In the genomic region with DNA sequence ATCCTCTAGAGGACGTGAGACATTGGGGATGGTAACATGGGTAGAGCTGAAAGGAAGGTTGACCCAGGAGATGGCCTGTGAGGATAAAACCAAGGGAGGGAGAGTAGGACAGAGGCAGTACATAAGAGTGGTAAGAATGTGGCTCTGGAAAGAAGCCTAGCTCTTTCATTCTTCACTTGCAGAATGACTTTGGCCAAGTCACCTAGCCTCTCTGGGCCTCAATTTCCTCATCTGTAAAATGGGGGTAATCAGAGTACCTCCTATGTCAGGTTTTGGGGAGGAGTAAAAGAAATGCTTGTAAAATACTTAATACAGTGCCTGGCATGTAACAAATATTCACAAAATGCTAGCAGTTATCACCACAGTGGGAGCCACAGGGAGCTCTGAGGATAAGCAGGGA, we compare ENCODE assay signal across 2 cellular contexts.
TF ChIP-seq lines count a peak whose summit lies in the region.

No MANE protein-coding gene starts in this region.

TF ChIP-seq in SK-N-SH, 30 proteins besides CTCF, POLR2A, EP300 and RAD21:
- no peak for TF ChIP-seq TAF1 (IDR thresholded peaks at IDR 0.05; ENCODE audit: borderline replicate concordance, low read depth, low read length)
- no peak for TF ChIP-seq CHD2 (IDR thresholded peaks at IDR 0.05; ENCODE audit: low read length, partially characterized antibody)
- no peak for TF ChIP-seq NFIC (IDR thresholded peaks at IDR 0.05; ENCODE audit: borderline replicate concordance)
- TF ChIP-seq GABPA (IDR thresholded peaks at IDR 0.05; ENCODE audit: low read depth), result no peak
- TF ChIP-seq, protein P1, sequence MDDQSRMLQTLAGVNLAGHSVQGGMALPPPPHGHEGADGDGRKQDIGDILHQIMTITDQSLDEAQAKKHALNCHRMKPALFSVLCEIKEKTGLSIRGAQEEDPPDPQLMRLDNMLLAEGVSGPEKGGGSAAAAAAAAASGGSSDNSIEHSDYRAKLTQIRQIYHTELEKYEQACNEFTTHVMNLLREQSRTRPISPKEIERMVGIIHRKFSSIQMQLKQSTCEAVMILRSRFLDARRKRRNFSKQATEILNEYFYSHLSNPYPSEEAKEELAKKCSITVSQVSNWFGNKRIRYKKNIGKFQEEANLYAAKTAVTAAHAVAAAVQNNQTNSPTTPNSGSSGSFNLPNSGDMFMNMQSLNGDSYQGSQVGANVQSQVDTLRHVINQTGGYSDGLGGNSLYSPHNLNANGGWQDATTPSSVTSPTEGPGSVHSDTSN (IDR thresholded peaks at IDR 0.05), result no peak
- no peak for TF ChIP-seq NRF1 (IDR thresholded peaks at IDR 0.05; ENCODE audit: low read depth, low read length)
- TF ChIP-seq TCF12 (IDR thresholded peaks at IDR 0.05), result no peak

TF ChIP-seq in SK-N-SH treated with all-trans-retinoic acid at 6 μM for 48 hours, 23 proteins besides CTCF, POLR2A, EP300 and RAD21:
- TF ChIP-seq, protein P2, sequence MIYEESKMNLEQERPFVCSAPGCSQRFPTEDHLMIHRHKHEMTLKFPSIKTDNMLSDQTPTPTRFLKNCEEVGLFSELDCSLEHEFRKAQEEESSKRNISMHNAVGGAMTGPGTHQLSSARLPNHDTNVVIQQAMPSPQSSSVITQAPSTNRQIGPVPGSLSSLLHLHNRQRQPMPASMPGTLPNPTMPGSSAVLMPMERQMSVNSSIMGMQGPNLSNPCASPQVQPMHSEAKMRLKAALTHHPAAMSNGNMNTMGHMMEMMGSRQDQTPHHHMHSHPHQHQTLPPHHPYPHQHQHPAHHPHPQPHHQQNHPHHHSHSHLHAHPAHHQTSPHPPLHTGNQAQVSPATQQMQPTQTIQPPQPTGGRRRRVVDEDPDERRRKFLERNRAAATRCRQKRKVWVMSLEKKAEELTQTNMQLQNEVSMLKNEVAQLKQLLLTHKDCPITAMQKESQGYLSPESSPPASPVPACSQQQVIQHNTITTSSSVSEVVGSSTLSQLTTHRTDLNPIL (CRISPR knock-in tag; IDR thresholded peaks at IDR 0.05; ENCODE audit: low read depth), result no peak
- TF ChIP-seq CSDC2 (CRISPR knock-in tag; IDR thresholded peaks at IDR 0.05) (no peak), PPARA (CRISPR knock-in tag; IDR thresholded peaks at IDR 0.05; ENCODE audit: borderline replicate concordance) (no peak), BACH2 (CRISPR knock-in tag; IDR thresholded peaks at IDR 0.05; ENCODE audit: borderline replicate concordance) (no peak), ZNF8 (CRISPR knock-in tag; IDR thresholded peaks at IDR 0.05) (no peak), ZC3H10 (CRISPR knock-in tag; IDR thresholded peaks at IDR 0.05) (no peak), ZNF565 (CRISPR knock-in tag; conservative IDR thresholded peaks at IDR 0.05; ENCODE audit: low read depth) (no peak), ZFP3 (CRISPR knock-in tag; IDR thresholded peaks at IDR 0.05) (no peak), OSR1 (CRISPR knock-in tag; IDR thresholded peaks at IDR 0.05) (no peak)
- TF ChIP-seq, protein P3, sequence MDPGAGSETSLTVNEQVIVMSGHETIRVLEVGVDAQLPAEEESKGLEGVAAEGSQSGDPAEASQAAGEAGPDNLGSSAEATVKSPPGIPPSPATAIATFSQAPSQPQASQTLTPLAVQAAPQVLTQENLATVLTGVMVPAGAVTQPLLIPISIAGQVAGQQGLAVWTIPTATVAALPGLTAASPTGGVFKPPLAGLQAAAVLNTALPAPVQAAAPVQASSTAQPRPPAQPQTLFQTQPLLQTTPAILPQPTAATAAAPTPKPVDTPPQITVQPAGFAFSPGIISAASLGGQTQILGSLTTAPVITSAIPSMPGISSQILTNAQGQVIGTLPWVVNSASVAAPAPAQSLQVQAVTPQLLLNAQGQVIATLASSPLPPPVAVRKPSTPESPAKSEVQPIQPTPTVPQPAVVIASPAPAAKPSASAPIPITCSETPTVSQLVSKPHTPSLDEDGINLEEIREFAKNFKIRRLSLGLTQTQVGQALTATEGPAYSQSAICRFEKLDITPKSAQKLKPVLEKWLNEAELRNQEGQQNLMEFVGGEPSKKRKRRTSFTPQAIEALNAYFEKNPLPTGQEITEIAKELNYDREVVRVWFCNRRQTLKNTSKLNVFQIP (CRISPR knock-in tag; IDR thresholded peaks at IDR 0.05; ENCODE audit: borderline replicate concordance, low read depth), result no peak
- TF ChIP-seq, protein P4, sequence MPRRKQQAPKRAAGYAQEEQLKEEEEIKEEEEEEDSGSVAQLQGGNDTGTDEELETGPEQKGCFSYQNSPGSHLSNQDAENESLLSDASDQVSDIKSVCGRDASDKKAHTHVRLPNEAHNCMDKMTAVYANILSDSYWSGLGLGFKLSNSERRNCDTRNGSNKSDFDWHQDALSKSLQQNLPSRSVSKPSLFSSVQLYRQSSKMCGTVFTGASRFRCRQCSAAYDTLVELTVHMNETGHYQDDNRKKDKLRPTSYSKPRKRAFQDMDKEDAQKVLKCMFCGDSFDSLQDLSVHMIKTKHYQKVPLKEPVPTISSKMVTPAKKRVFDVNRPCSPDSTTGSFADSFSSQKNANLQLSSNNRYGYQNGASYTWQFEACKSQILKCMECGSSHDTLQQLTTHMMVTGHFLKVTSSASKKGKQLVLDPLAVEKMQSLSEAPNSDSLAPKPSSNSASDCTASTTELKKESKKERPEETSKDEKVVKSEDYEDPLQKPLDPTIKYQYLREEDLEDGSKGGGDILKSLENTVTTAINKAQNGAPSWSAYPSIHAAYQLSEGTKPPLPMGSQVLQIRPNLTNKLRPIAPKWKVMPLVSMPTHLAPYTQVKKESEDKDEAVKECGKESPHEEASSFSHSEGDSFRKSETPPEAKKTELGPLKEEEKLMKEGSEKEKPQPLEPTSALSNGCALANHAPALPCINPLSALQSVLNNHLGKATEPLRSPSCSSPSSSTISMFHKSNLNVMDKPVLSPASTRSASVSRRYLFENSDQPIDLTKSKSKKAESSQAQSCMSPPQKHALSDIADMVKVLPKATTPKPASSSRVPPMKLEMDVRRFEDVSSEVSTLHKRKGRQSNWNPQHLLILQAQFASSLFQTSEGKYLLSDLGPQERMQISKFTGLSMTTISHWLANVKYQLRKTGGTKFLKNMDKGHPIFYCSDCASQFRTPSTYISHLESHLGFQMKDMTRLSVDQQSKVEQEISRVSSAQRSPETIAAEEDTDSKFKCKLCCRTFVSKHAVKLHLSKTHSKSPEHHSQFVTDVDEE (CRISPR knock-in tag; IDR thresholded peaks at IDR 0.05), result no peak
